Comparison of ENCODE assay signal across 12 cellular contexts in the genomic region with DNA sequence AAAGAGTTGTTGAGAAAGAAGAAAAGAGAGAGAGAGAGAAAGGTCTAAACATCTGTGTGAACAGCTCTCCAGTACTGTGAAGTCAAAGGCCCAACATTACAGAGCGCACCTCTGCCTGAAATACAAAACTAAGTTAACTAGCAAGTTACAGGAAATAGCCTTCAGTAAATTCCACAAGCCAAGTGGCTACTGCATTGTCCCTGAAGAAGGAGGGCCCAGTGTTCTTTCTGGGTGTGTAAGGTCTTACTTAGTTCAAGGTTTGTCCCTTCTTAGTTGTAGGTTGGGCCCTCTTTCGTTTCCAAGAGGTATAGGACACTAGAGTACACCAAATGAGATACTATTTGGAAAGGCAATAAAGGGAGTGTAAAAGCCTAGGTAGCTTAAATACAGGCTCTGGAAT.
A peak's percentile ranks its signal among the peaks of the same experiment; 100 is the strongest.
DNase-seq lines count a peak whose midpoint lies in the region; ATAC-seq and TF ChIP-seq lines count a peak whose summit lies in the region.
"Had no signal": no experiment of that assay in that cellular context is flagged by ENCODE, and none has a peak within 500 bp of the region (broad histone marks: within the 10 kb centered on the region; RNA-seq: fewer than 3 reads in every experiment).

No MANE protein-coding gene starts in this region.

- H3F3A ChIP-seq in OCI-LY1 (ENCODE audit: insufficient read depth, low read length) = peaks cover 2% of the 10 kb centered on the region

- H3K27me3 ChIP-seq in CD8-positive, alpha-beta T cell (ENCODE audit: insufficient read depth, low read length) = no peaks in the 10 kb centered on the region
- H3K27me3 ChIP-seq in OCI-LY1 (ENCODE audit: insufficient read depth, low read length) = no peaks in the 10 kb centered on the region
- H3K27me3 ChIP-seq: foreskin keratinocyte had no signal

- H2AFZ ChIP-seq in OCI-LY1 (ENCODE audit: low read length) = no peak overlapping the region

- peaks cover 83% of the 10 kb centered on the region for H3K4me1 Mint-ChIP-seq in CD8-positive, alpha-beta T cell (ENCODE audit: low read depth)
- H3K4me1 Mint-ChIP-seq in central memory CD8-positive, alpha-beta T cell = peaks cover 40% of the 10 kb centered on the region
- peaks cover 51 to 95% (median 90%) of the 10 kb centered on the region in 4 donors for H3K4me1 Mint-ChIP-seq in naive thymus-derived CD8-positive, alpha-beta T cell

- CTCF ChIA-PET in CD8-positive, alpha-beta T cell (lab: Charles Lee) = interaction anchor here (1.0 to 2.9 kb wide), 5 partner anchors 14 to 118 kb away, joined by 3 to 11 read pairs (median 3); no protein-coding TSS in a partner anchor

- POLR2A ChIA-PET in CD8-positive, alpha-beta T cell (lab: Charles Lee) = interaction anchor here (1.0 to 4.6 kb wide), 5 partner anchors 9 to 115 kb away, joined by 4 to 22 read pairs (median 5); a partner anchor contains a TSS
- POLR2A ChIA-PET in naive thymus-derived CD8-positive, alpha-beta T cell (lab: Charles Lee) = interaction anchor here (0.5 to 14.9 kb wide), 16 partner anchors 12 to 868 kb away, joined by 3 to 128 read pairs (median 4); a partner anchor contains a TSS

- H3K27me3 Mint-ChIP-seq in CD8-positive, alpha-beta T cell (ENCODE audit: low read depth) = no peaks in the 10 kb centered on the region
- no peaks in the 10 kb centered on the region for H3K27me3 Mint-ChIP-seq in central memory CD8-positive, alpha-beta T cell
- no peaks in the 10 kb centered on the region for H3K27me3 Mint-ChIP-seq in naive thymus-derived CD8-positive, alpha-beta T cell
- H3K27me3 Mint-ChIP-seq: stimulated activated memory B cell treated with anti-CD40 and anti-IgM and Interleukin-4, amounts not matched to agents 10 μg/mL and 1 μg/mL and 100 μg/mL, for 72 hours had no signal

- peak overlapping the region; percentile 91 for H3K27ac Mint-ChIP-seq in CD8-positive, alpha-beta T cell
- peak overlapping the region; percentile 64 for H3K27ac Mint-ChIP-seq in central memory CD8-positive, alpha-beta T cell (ENCODE audit: low read depth)
- peak overlapping the region; percentile 86 to 97 (median 92) for H3K27ac Mint-ChIP-seq in naive thymus-derived CD8-positive, alpha-beta T cell
- H3K27ac Mint-ChIP-seq: stimulated activated memory B cell treated with anti-CD40 and anti-IgM and Interleukin-4, amounts not matched to agents 10 μg/mL and 1 μg/mL and 100 μg/mL, for 72 hours had no signal

- H3K36me3 ChIP-seq in CD8-positive, alpha-beta T cell (ENCODE audit: insufficient read depth, low read length) = peaks cover 23% of the 10 kb centered on the region
- H3K36me3 ChIP-seq in OCI-LY1 (ENCODE audit: insufficient read depth, low read length) = peaks cover 49% of the 10 kb centered on the region; the same call in 1 of the 2 replicates

- no peak for TF ChIP-seq CTCF in CD8-positive, alpha-beta T cell (IDR thresholded peaks at IDR 0.05)
- no peak for TF ChIP-seq CTCF in OCI-LY1 (IDR thresholded peaks at IDR 0.05; ENCODE audit: low read length)

- H3K9ac ChIP-seq in OCI-LY1 (ENCODE audit: low read length) = no peak overlapping the region

- H3K4me3 ChIP-seq in CD8-positive, alpha-beta T cell (ENCODE audit: low read depth, low read length) = no peak overlapping the region
- no peak overlapping the region for H3K4me3 ChIP-seq in OCI-LY1 (ENCODE audit: low read depth, low read length, poor library complexity, severe bottlenecking)

- H3K4me2 ChIP-seq in OCI-LY1 (ENCODE audit: low read length) = no peak overlapping the region

- H3K4me3 Mint-ChIP-seq in CD8-positive, alpha-beta T cell = peak overlapping the region; percentile 5
- no peak overlapping the region for H3K4me3 Mint-ChIP-seq in central memory CD8-positive, alpha-beta T cell
- peak overlapping the region in 7 of 10 donors; percentile 41 to 64 (median 57) for H3K4me3 Mint-ChIP-seq in naive thymus-derived CD8-positive, alpha-beta T cell
- H3K4me3 Mint-ChIP-seq: stimulated activated memory B cell treated with anti-CD40 and anti-IgM and Interleukin-4, amounts not matched to agents 10 μg/mL and 1 μg/mL and 100 μg/mL, for 72 hours had no signal

- H3K36me3 Mint-ChIP-seq in CD8-positive, alpha-beta T cell = peaks cover 59% of the 10 kb centered on the region
- H3K36me3 Mint-ChIP-seq in central memory CD8-positive, alpha-beta T cell (ENCODE audit: insufficient read depth) = peaks cover 12% of the 10 kb centered on the region
- peaks cover 14 to 57% (median 28%) of the 10 kb centered on the region in 3 donors for H3K36me3 Mint-ChIP-seq in naive thymus-derived CD8-positive, alpha-beta T cell

- no peaks in the 10 kb centered on the region for H4K20me1 ChIP-seq in OCI-LY1 (ENCODE audit: insufficient read depth, low read length)

- H3K4me1 ChIP-seq in CD8-positive, alpha-beta T cell (ENCODE audit: insufficient read depth, low read length) = peaks cover 83% of the 10 kb centered on the region
- H3K4me1 ChIP-seq in OCI-LY1 (ENCODE audit: insufficient read depth, low read length, severe bottlenecking) = peaks cover 74% of the 10 kb centered on the region
- H3K4me1 ChIP-seq: foreskin keratinocyte had no signal

- H3K27ac ChIP-seq in CD8-positive, alpha-beta T cell (ENCODE audit: low read depth, low read length) = peak overlapping the region; percentile 23
- peak overlapping the region; percentile 98 for H3K27ac ChIP-seq in OCI-LY1 (ENCODE audit: low read depth, low read length, poor library complexity, severe bottlenecking)
- H3K27ac ChIP-seq: foreskin keratinocyte had no signal

- no peaks in the 10 kb centered on the region for H3K79me2 ChIP-seq in OCI-LY1 (ENCODE audit: insufficient read depth, low read length)

- peak in 1 of 7 experiments; percentile 43 for DNase-seq in CD8-positive, alpha-beta T cell
- no peak for DNase-seq in central memory CD8-positive, alpha-beta T cell (ENCODE audit: low spot score in 2 of 2)
- DNase-seq in naive thymus-derived CD8-positive, alpha-beta T cell = no peak
- DNase-seq in NCI-H2107 treated with DMSO at 0.1 percent for 48 hours (lab: John Stamatoyannopoulos, UW; ENCODE audit: unreplicated experiment) (no peak), NCI-H2196 treated with DMSO at 0.1 percent for 48 hours (lab: John Stamatoyannopoulos, UW; ENCODE audit: unreplicated experiment) (no peak)
- DNase-seq: activated gamma-delta T cell treated with Interleukin-2 at 50 U/mL for 16 hours, foreskin keratinocyte, NCI-H1092 treated with DMSO at 0.1 percent for 48 hours, NCI-H69 had no signal

- no peak for ATAC-seq in CD8-positive, alpha-beta T cell
- ATAC-seq in central memory CD8-positive, alpha-beta T cell (replicated peaks; ENCODE audit: extremely low read depth, poor library complexity, severe bottlenecking) = no peak
- peak in 1 of 2 donors; percentile 8 for ATAC-seq in naive thymus-derived CD8-positive, alpha-beta T cell
- ATAC-seq in esophagus mucosa = no peak
- ATAC-seq: foreskin keratinocyte; stimulated activated memory B cell treated with anti-CD40 and anti-IgM and Interleukin-4, amounts not matched to agents 10 μg/mL and 1 μg/mL and 100 μg/mL, for 72 hours had no signal

- H3K9me2 ChIP-seq in OCI-LY1 (ENCODE audit: low read depth, low read length) = no peaks in the 10 kb centered on the region

- intact Hi-C loops in CD8-positive, alpha-beta T cell (cut with DNase I, micrococcal nuclease) = loop anchor here (1.0 to 5.0 kb wide), 4 partner anchors 9 to 53 kb away; no protein-coding TSS in a partner anchor

- H3K9me3 ChIP-seq in CD8-positive, alpha-beta T cell (ENCODE audit: low read length) = no peaks in the 10 kb centered on the region
- no peaks in the 10 kb centered on the region for H3K9me3 ChIP-seq in OCI-LY1 (ENCODE audit: low read length)

- H3K9me3 Mint-ChIP-seq in CD8-positive, alpha-beta T cell = no peaks in the 10 kb centered on the region
- H3K9me3 Mint-ChIP-seq in central memory CD8-positive, alpha-beta T cell = no peaks in the 10 kb centered on the region
- H3K9me3 Mint-ChIP-seq in naive thymus-derived CD8-positive, alpha-beta T cell = no peaks in the 10 kb centered on the region
- H3K9me3 Mint-ChIP-seq: stimulated activated memory B cell treated with anti-CD40 and anti-IgM and Interleukin-4, amounts not matched to agents 10 μg/mL and 1 μg/mL and 100 μg/mL, for 72 hours had no signal
